23 cellular contexts compared by ENCODE assay signal in genomic region chr6:29236634-29237033, GRCh38.
"Had no signal": no experiment of that assay in that cellular context is flagged by ENCODE, and none has a peak within 500 bp of the region (broad histone marks: within the 10 kb centered on the region; RNA-seq: fewer than 3 reads in every experiment).

No MANE protein-coding gene starts in this region.

- ATAC-seq: natural killer cell; psoas muscle; stimulated activated naive B cell treated with anti-CD40 and anti-IgM and Interleukin-4, amounts not matched to agents 10 μg/mL and 1 μg/mL and 100 μg/mL, for 72 hours; stimulated activated naive CD8-positive, alpha-beta T cell treated with anti-CD3 and anti-CD28 coated beads, Interleukin-15, Interleukin-2, amounts not matched to agents 100 U/mL and 50 U/mL, for 24 hours had no signal

- H3K4me1 ChIP-seq: left ventricle myocardium inferior, parathyroid adenoma, psoas muscle, stomach, testis, thyroid gland, transverse colon, upper lobe of left lung, vagina had no signal

- H3K27ac ChIP-seq: left ventricle myocardium inferior, parathyroid adenoma, psoas muscle, stomach, testis, thyroid gland, transverse colon, upper lobe of left lung, vagina had no signal

- H3K27me3 ChIP-seq: stomach, testis, thyroid gland, transverse colon, upper lobe of left lung, vagina had no signal

- H3K9ac ChIP-seq: parathyroid adenoma had no signal

- H3K4me3 ChIP-seq: left ventricle myocardium inferior, lung, psoas muscle, smooth muscle cell, stomach, testis, thyroid gland, transverse colon, upper lobe of left lung, vagina had no signal

- H3K79me2 ChIP-seq: parathyroid adenoma had no signal

- DNase-seq: hippocampal formation; islet precursor cell; left ventricle myocardium inferior; mesendoderm; naive B cell; natural killer cell; nephron progenitor cell; psoas muscle; stimulated activated CD4-positive, alpha-beta T cell treated with anti-CD3 and anti-CD28 coated beads, Interleukin-12 subunit alpha, Interleukin-12 subunit beta, amount 100 ng/mL, for 4 hours; stimulated activated CD4-positive, alpha-beta T cell treated with anti-CD3 and anti-CD28 coated beads, Interleukin-15, amount 100 ng/mL, for 24 hours; stimulated activated CD4-positive, alpha-beta T cell treated with anti-CD3 and anti-CD28 coated beads, Interleukin-2, amount 100 ng/mL, for 24 hours; stimulated activated CD4-positive, alpha-beta T cell treated with anti-CD3 and anti-CD28 coated beads, Interleukin-4, amount 100 ng/mL, for 1 hour; stimulated activated naive B cell treated with anti-CD40 and anti-IgM and Interleukin-4, amounts not matched to agents 10 μg/mL and 1 μg/mL and 100 μg/mL, for 72 hours; stimulated activated naive CD8-positive, alpha-beta T cell treated with anti-CD3 and anti-CD28 coated beads, Interleukin-15, Interleukin-2, amounts not matched to agents 100 U/mL and 50 U/mL, for 24 hours; stomach; testis; thyroid gland; transverse colon had no signal

- H2AFZ ChIP-seq: parathyroid adenoma had no signal

- H3K9me3 ChIP-seq: psoas muscle, testis, thyroid gland, upper lobe of left lung, vagina had no signal

- H3K4me2 ChIP-seq: smooth muscle cell had no signal

- H3K36me3 ChIP-seq: left ventricle myocardium inferior, stomach, thyroid gland, transverse colon, upper lobe of left lung, vagina had no signal
